Comparison of ENCODE assay signal across 21 cellular contexts in the genomic region with DNA sequence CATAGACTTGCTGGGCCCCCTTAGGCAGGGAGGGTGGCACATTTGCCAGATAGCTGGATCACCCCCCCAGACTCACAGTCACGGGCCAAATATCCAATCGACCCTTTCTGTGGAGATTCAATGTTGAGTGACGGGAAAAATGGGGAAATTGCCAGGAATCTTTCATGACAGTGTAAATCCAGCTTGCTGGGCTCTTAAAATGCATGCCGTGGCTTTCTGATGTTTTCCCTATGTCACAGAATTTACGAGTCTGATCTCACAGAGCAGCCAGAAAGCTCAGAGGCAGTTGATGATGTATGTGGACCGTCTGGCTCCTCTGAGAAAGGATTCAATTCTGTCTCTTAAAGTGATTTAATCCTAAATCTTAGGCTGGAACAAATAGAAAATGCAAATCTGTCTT.
"Had no signal": no experiment of that assay in that cellular context is flagged by ENCODE, and none has a peak within 500 bp of the region (broad histone marks: within the 10 kb centered on the region; RNA-seq: fewer than 3 reads in every experiment).

No MANE protein-coding gene starts in this region.

- H3K36me3 ChIP-seq: cardiac muscle cell, gastroesophageal sphincter, heart left ventricle, left ventricle myocardium inferior, ovary, tibial artery, uterus had no signal

- H3K27ac ChIP-seq: cardiac muscle cell, gastroesophageal sphincter, heart left ventricle, left ventricle myocardium inferior, ovary, psoas muscle, tibial artery, uterus had no signal

- DNase-seq: activated CD4-positive, alpha-beta memory T cell treated with anti-CD3 and anti-CD28 coated beads, Interleukin-2, amount 10 ng/mL, durations not matched to agents 7 days and 5 days; activated CD4-positive, alpha-beta T cell treated with anti-CD3 and anti-CD28 coated beads for 4 hours; activated naive CD4-positive, alpha-beta T cell; activated naive CD8-positive, alpha-beta T cell treated with anti-CD3 and anti-CD28 coated beads for 36 hours; activated T-cell treated with anti-CD3 and anti-CD28 coated beads, Interleukin-2, amount 50 U/mL, for 1 hour; amniotic stem cell; dermis blood vessel endothelial cell; effector memory CD8-positive, alpha-beta T cell; heart left ventricle; left ventricle myocardium inferior; ovary; psoas muscle; right cardiac atrium; stimulated activated naive CD8-positive, alpha-beta T cell treated with anti-CD3 and anti-CD28 coated beads, Interleukin-15, Interleukin-2, amounts not matched to agents 100 U/mL and 50 U/mL, for 24 hours; substantia nigra; tibial artery had no signal

- H3K9me3 ChIP-seq: gastroesophageal sphincter, heart left ventricle, left ventricle myocardium inferior, ovary, psoas muscle, tibial artery, uterus had no signal

- H3K4me1 Mint-ChIP-seq: activated CD4-positive, alpha-beta memory T cell treated with anti-CD3 and anti-CD28 coated beads, Interleukin-2, amount 10 ng/mL, durations not matched to agents 7 days and 5 days; activated naive CD8-positive, alpha-beta T cell treated with anti-CD3 and anti-CD28 coated beads for 36 hours; WTC11 had no signal

- H3K4me3 Mint-ChIP-seq: activated CD4-positive, alpha-beta memory T cell treated with anti-CD3 and anti-CD28 coated beads, Interleukin-2, amount 10 ng/mL, durations not matched to agents 7 days and 5 days; activated naive CD8-positive, alpha-beta T cell treated with anti-CD3 and anti-CD28 coated beads for 36 hours; activated T-helper 17 cell treated with anti-CD3 and anti-CD28 coated beads, Interleukin-2, amount 50 U/mL, for 72 hours; effector memory CD8-positive, alpha-beta T cell; WTC11 had no signal

- H3K4me3 ChIP-seq: cardiac muscle cell, gastroesophageal sphincter, heart left ventricle, left ventricle myocardium inferior, ovary, psoas muscle, tibial artery, uterus had no signal

- H3K9me3 Mint-ChIP-seq: activated CD4-positive, alpha-beta memory T cell treated with anti-CD3 and anti-CD28 coated beads, Interleukin-2, amount 10 ng/mL, durations not matched to agents 7 days and 5 days; activated naive CD8-positive, alpha-beta T cell treated with anti-CD3 and anti-CD28 coated beads for 36 hours; activated T-helper 17 cell treated with anti-CD3 and anti-CD28 coated beads, Interleukin-2, amount 50 U/mL, for 72 hours; effector memory CD8-positive, alpha-beta T cell; WTC11 had no signal

- H3K27ac Mint-ChIP-seq: activated CD4-positive, alpha-beta memory T cell treated with anti-CD3 and anti-CD28 coated beads, Interleukin-2, amount 10 ng/mL, durations not matched to agents 7 days and 5 days; activated naive CD8-positive, alpha-beta T cell treated with anti-CD3 and anti-CD28 coated beads for 36 hours; activated T-helper 17 cell treated with anti-CD3 and anti-CD28 coated beads, Interleukin-2, amount 50 U/mL, for 72 hours; effector memory CD8-positive, alpha-beta T cell; WTC11 had no signal

- H3K36me3 Mint-ChIP-seq: activated naive CD8-positive, alpha-beta T cell treated with anti-CD3 and anti-CD28 coated beads for 36 hours; WTC11 had no signal
